1 cellular context compared by ENCODE assay signal in the genomic region with DNA sequence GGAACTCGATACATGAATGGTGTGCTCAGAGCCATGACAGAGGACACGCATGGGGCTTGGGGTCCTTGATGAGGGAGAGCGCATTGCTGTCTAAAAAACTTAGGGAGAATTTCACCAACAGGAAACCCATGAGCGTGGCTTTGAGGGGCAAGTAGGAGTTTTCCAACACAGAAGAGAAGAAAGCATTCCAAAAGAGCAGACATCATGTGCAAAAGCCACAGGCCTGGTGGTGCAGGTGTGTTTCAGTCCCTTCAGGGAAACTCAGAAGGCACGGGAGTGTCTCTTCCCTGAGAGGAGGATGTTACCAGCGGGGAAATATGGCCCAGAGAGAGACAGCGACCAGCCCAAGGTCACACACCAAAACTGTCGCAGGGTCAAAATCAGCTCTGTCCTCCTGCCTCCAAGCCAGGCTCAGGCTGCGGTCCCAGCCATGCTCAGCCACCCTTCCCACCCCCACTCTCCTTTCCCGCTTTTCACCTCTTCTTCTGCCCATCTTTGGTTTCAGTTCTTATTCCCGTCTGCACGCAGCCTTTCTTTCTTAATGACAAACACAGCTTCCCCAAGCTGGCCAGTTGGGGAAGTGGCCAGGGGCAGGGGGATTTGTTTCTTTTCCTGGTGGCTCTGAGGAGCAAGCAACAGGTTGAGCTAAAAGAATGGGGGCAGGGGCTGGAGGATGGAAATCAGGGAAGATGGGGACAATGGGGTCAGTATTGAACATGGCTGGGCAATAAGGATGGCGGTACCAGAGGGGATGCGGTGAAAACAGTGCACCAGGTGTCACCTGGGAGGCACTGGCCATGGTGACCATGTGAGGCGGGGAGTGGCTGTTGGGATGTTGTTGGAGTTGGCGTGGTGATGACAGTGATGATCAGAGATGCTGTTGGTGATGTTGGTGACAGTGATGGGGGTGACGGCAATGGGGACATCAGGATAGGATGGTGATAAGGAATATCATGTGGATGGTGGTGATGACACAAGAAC.
TF ChIP-seq lines count a peak whose summit lies in the region.

No MANE protein-coding gene starts in this region.

TF ChIP-seq in WTC11, 78 proteins besides CTCF, POLR2A, EP300 and RAD21 (continued from another document):
- no peak for TF ChIP-seq ZSCAN18 (CRISPR knock-in tag; IDR thresholded peaks at IDR 0.05)
- TF ChIP-seq ESRRA (CRISPR knock-in tag; IDR thresholded peaks at IDR 0.05; ENCODE audit: borderline replicate concordance), result no peak
